In genomic region chr11:110362916-110363574, GRCh38 we compare ENCODE assay signal across 8 cellular contexts.
DNase-seq lines count a peak whose midpoint lies in the region; ATAC-seq and FAIRE-seq lines count a peak whose summit lies in the region.

No MANE protein-coding gene starts in this region.

- H3K4me3 Mint-ChIP-seq in activated T-helper 17 cell treated with anti-CD3 and anti-CD28 coated beads, Interleukin-2, amount 50 U/mL, for 72 hours, result peak overlapping the region; percentile 16

- no peak overlapping the region for H3K27ac Mint-ChIP-seq in activated T-helper 17 cell treated with anti-CD3 and anti-CD28 coated beads, Interleukin-2, amount 50 U/mL, for 72 hours

- peak; percentile 4 for FAIRE-seq in HTR-8/SVneo (lab: Jason Lieb, UNC)

- peaks cover 3% of the 10 kb centered on the region for H3K4me1 Mint-ChIP-seq in activated T-helper 17 cell treated with anti-CD3 and anti-CD28 coated beads, Interleukin-2, amount 50 U/mL, for 72 hours

- no peaks in the 10 kb centered on the region for H3K36me3 Mint-ChIP-seq in activated T-helper 17 cell treated with anti-CD3 and anti-CD28 coated beads, Interleukin-2, amount 50 U/mL, for 72 hours (ENCODE audit: low read depth)

- no peak for ATAC-seq in activated T-helper 17 cell treated with anti-CD3 and anti-CD28 coated beads, Interleukin-2, amount 50 U/mL, for 72 hours (replicated peaks)
- ATAC-seq in HG03095 (IDR thresholded peaks at IDR 0.05; ENCODE audit: unreplicated experiment), result no peak
- ATAC-seq in HG03039 (IDR thresholded peaks at IDR 0.05; ENCODE audit: unreplicated experiment), result no peak

- DNase-seq in Ammon's horn (ENCODE audit: low spot score) (peak; percentile 35), HTR-8/SVneo (ENCODE audit: insufficient read length, low spot score) (peak; percentile 33), left kidney (ENCODE audit: low read depth, low spot score) (peak; percentile 74)
- DNase-seq in activated naive CD4-positive, alpha-beta T cell (lab: John Stamatoyannopoulos, UW), result no peak
- DNase-seq in stimulated activated naive CD4-positive, alpha-beta T cell (lab: John Stamatoyannopoulos, UW), result no peak

- H3K27me3 Mint-ChIP-seq in activated T-helper 17 cell treated with anti-CD3 and anti-CD28 coated beads, Interleukin-2, amount 50 U/mL, for 72 hours, result no peaks in the 10 kb centered on the region

- H3K9me3 Mint-ChIP-seq in activated T-helper 17 cell treated with anti-CD3 and anti-CD28 coated beads, Interleukin-2, amount 50 U/mL, for 72 hours, result no peaks in the 10 kb centered on the region

Comparison
In these comparisons a context has a peak if more than half of its experiments do, and no peak if none do; other contexts are left out.
1. DNase-seq: peak in Ammon's horn (single experiment), HTR-8/SVneo (single experiment) and left kidney (single experiment); none in activated naive CD4-positive, alpha-beta T cell (0 of 4) and stimulated activated naive CD4-positive, alpha-beta T cell (0 of 6).